In genomic region chr17:42665581-42666001, GRCh38 we compare ENCODE assay signal across 25 cellular contexts. TPM values are rescaled to one million over a fixed set of nuclear protein-coding genes. Genes with fewer than 3 reads are reported as not detected.
DNase-seq lines count a peak whose midpoint lies in the region; ATAC-seq, FAIRE-seq and TF ChIP-seq lines count a peak whose summit lies in the region.
"Had no signal": no experiment of that assay in that cellular context is flagged by ENCODE, and none has a peak within 500 bp of the region (broad histone marks: within the 10 kb centered on the region; RNA-seq: fewer than 3 reads in every experiment).

No MANE protein-coding gene starts in this region.

- no peak overlapping the region for H3K27ac ChIP-seq in HepG2 (ENCODE audit: extremely low read length, insufficient read depth, low read length)
- H3K27ac ChIP-seq in right lobe of liver, result no peak overlapping the region
- peak overlapping the region in 3 of 5 donors; percentile 8 to 51 (median 33) for H3K27ac ChIP-seq in stomach
- H3K27ac ChIP-seq in adrenal gland, result peak overlapping the region in 1 of 5 donors; percentile 20
- H3K27ac ChIP-seq: GM23248, HL-60 had no signal

- TF ChIP-seq EP300 in HepG2 (IDR thresholded peaks at IDR 0.05; ENCODE audit: low read depth in 2 of 2, low read length in 2 of 2) (no peak), HepG2 (CRISPR knock-in tag; IDR thresholded peaks at IDR 0.05; ENCODE audit: borderline replicate concordance) (no peak), stomach (IDR thresholded peaks at IDR 0.05) (no peak)

- TF ChIP-seq RAD21 in HepG2 (CRISPR knock-in tag; IDR thresholded peaks at IDR 0.05), result no peak

- no peak overlapping the region for H2AFZ ChIP-seq in HepG2 (ENCODE audit: low read length)
- H2AFZ ChIP-seq: GM23248 had no signal

- H4K20me1 ChIP-seq in HepG2 (ENCODE audit: insufficient read depth, low read length), result no peaks in the 10 kb centered on the region

- WGBS in HepG2 (ENCODE audit: low lambda C conversion rate), result 92% methylated on average over 14 of the region's 14 CpGs
- 89% methylated on average over 12 of the region's 14 CpGs for WGBS in right lobe of liver (ENCODE audit: insufficient coverage, low coverage, low lambda C conversion rate, missing lambda C conversion rate)
- 82 to 88% (median 85%) methylated on average over 14 of the region's 14 CpGs for WGBS in stomach, 5 donors
- WGBS in adrenal gland, 4 donors, result 86 to 94% (median 89%) methylated on average over 12 to 14 of the region's 14 CpGs

- no peak for FAIRE-seq in HepG2 (lab: Jason Lieb, UNC)
- FAIRE-seq: G401.6, GM19239 had no signal

- no peaks in the 10 kb centered on the region for H3K79me2 ChIP-seq in HepG2 (ENCODE audit: insufficient read depth, low read length)

- no peak overlapping the region for H3K4me2 ChIP-seq in HepG2 (ENCODE audit: low read depth, low read length)

- peaks cover 12 to 47% of the 10 kb centered on the region in 2 experiments for H3K36me3 ChIP-seq in HepG2 (replicated peaks in 1 of 2; ENCODE audit: control insufficient read depth in 1 of 2, insufficient read depth in 2 of 2, low read length in 2 of 2)
- peaks cover 0 to 21% (median 9%) of the 10 kb centered on the region in 4 donors for H3K36me3 ChIP-seq in right lobe of liver
- peaks cover 35 to 96% (median 78%) of the 10 kb centered on the region in 4 donors for H3K36me3 ChIP-seq in stomach
- peaks cover 0 to 80% of the 10 kb centered on the region in 2 donors for H3K36me3 ChIP-seq in adrenal gland (replicated peaks in 1 of 2)

- CTCF ChIA-PET in HepG2 (lab: Yijun Ruan, JAX; ENCODE audit: low intra/inter-chr PET ratio, low total read pairs), result no interaction called here

- no TSS peak for BruUV-seq in HepG2 (replicated peaks; lab: Mats Ljungman, UMichigan)

- H3K27me3 Mint-ChIP-seq in glutamatergic neuron (ENCODE audit: unreplicated experiment), result peaks cover 6% of the 10 kb centered on the region
- H3K27me3 Mint-ChIP-seq: B cell had no signal

- in situ Hi-C loops in HepG2 (cut with HindIII; ENCODE audit: extremely low pct_ligation_motif_present, low pct_unique_long_range_greater_than_20kb), result no loop called here

- H3K9ac ChIP-seq in HepG2 (ENCODE audit: insufficient read depth, low read depth, low read length), result no peak overlapping the region
- H3K9ac ChIP-seq: GM23248 had no signal

- no peak overlapping the region for H3K4me3 Mint-ChIP-seq in glutamatergic neuron (ENCODE audit: unreplicated experiment)
- H3K4me3 Mint-ChIP-seq: B cell, IgD-negative memory B cell had no signal

- TF ChIP-seq POLR2A in HepG2 (IDR thresholded peaks at IDR 0.05; ENCODE audit: insufficient read depth in 1 of 2, low read depth in 2 of 2, low read length in 2 of 2) (no peak; a peak in 1 of 4 replicates), right lobe of liver (IDR thresholded peaks at IDR 0.05) (no peak), stomach (IDR thresholded peaks at IDR 0.05) (no peak), adrenal gland (IDR thresholded peaks at IDR 0.05) (no peak)

- H3K4me3 ChIP-seq in HepG2 (replicated peaks in 1 of 3; ENCODE audit: insufficient read depth in 1 of 3, low read depth in 2 of 3, low read length in 3 of 3) (no peak overlapping the region), right lobe of liver (no peak overlapping the region), stomach (no peak overlapping the region), adrenal gland (no peak overlapping the region)
- H3K4me3 ChIP-seq: GM23248, HAP-1, MG63 had no signal

- H3K9me3 ChIP-seq in HepG2 (ENCODE audit: low read length) (no peaks in the 10 kb centered on the region), right lobe of liver (no peaks in the 10 kb centered on the region), stomach (no peaks in the 10 kb centered on the region), adrenal gland (replicated peaks in 1 of 3) (no peaks in the 10 kb centered on the region)
- H3K9me3 ChIP-seq: HAP-1, MG63 had no signal

- TF ChIP-seq CTCF in HepG2 (CRISPR knock-in tag; IDR thresholded peaks at IDR 0.05) (no peak), right lobe of liver (IDR thresholded peaks at IDR 0.05) (no peak), glutamatergic neuron (IDR thresholded peaks at IDR 0.05; ENCODE audit: partially characterized antibody, unreplicated experiment) (no peak), stomach (IDR thresholded peaks at IDR 0.05) (no peak), adrenal gland (IDR thresholded peaks at IDR 0.05) (no peak)

- no peaks in the 10 kb centered on the region for H3K4me1 Mint-ChIP-seq in glutamatergic neuron (ENCODE audit: low read depth, unreplicated experiment)

- intact Hi-C loops in HepG2 (cut with micrococcal nuclease; ENCODE audit: unreplicated experiment) (no loop called here), right lobe of liver (cut with DNase I) (no loop called here), stomach (cut with DNase I; ENCODE audit: low total_unique reads) (no loop called here), adrenal gland (cut with DNase I) (no loop called here)

- H3K36me3 Mint-ChIP-seq in glutamatergic neuron (ENCODE audit: unreplicated experiment), result no peaks in the 10 kb centered on the region

- H3K4me1 ChIP-seq in HepG2 (ENCODE audit: insufficient read depth, low read length), result peaks cover 34% of the 10 kb centered on the region
- H3K4me1 ChIP-seq in right lobe of liver, result peaks cover 0 to 25% (median 10%) of the 10 kb centered on the region in 4 donors
- peaks cover 26 to 47% (median 42%) of the 10 kb centered on the region in 4 donors for H3K4me1 ChIP-seq in stomach
- peaks cover 19 to 41% of the 10 kb centered on the region in 2 donors for H3K4me1 ChIP-seq in adrenal gland (replicated peaks in 1 of 2)

- POLR2A ChIA-PET in HepG2 (lab: Yijun Ruan, JAX), result no interaction called here

- H3K9me3 Mint-ChIP-seq in glutamatergic neuron (ENCODE audit: unreplicated experiment), result peaks cover 2% of the 10 kb centered on the region
- H3K9me3 Mint-ChIP-seq: CD4-positive, CD25-positive, alpha-beta regulatory T cell; IgD-negative memory B cell had no signal

- ATAC-seq in HepG2 (no peak; the same call in 2 of the 3 replicates), right lobe of liver (no peak)
- ATAC-seq: Panc1 had no signal

- peak overlapping the region; percentile 48 for H3K27ac Mint-ChIP-seq in glutamatergic neuron (ENCODE audit: unreplicated experiment)
- H3K27ac Mint-ChIP-seq: B cell, IgD-negative memory B cell had no signal

- no peak for DNase-seq in HepG2 (ENCODE audit: low spot score)
- DNase-seq in right lobe of liver, result no peak
- no peak for DNase-seq in glutamatergic neuron
- DNase-seq in stomach, result no peak
- no peak for DNase-seq in stimulated activated CD4-positive, alpha-beta T cell treated with anti-CD3 and anti-CD28 coated beads, Interleukin-1b, Interleukin-23, amount 100 ng/mL, for 48 hours
- no peak for DNase-seq in adrenal gland
- DNase-seq in RPMI8226, result no peak
- DNase-seq in AML-193 (lab: John Stamatoyannopoulos, UW), result no peak
- DNase-seq: 8988T; CD4-positive, CD25-positive, alpha-beta regulatory T cell; COR-L47; GM23248; Kasumi-1; MG63; NCI-H1092; NCI-H1436 treated with DMSO at 0.1 percent for 48 hours; NCI-H2081; Right ventricle myocardium superior had no signal

- H3K27me3 ChIP-seq in HepG2 (ENCODE audit: control insufficient read depth in 1 of 2, insufficient read depth in 2 of 2, low read length in 2 of 2) (no peaks in the 10 kb centered on the region), right lobe of liver (no peaks in the 10 kb centered on the region), stomach (peaks cover 0 to 1% (median 0%) of the 10 kb centered on the region in 3 donors), adrenal gland (no peaks in the 10 kb centered on the region)
- H3K27me3 ChIP-seq: MG63 had no signal

RNA-seq across cellular contexts. Expression of gene TUBG2, which starts 6.5 kb away (rescaled TPM):
- total RNA-seq in HepG2 (2016; rRNA removed; fragmentation: Illumina TruSeq; extraction: Trizol), result 6.6 and 16.0 TPM in 2 replicates
- total RNA-seq in HepG2 (2016; cell fraction: cytosol; rRNA removed; fragmentation: Illumina TruSeq; extraction: Trizol; ENCODE audit: low read depth), result 6.2 and 7.8 TPM in 2 replicates
- 5.9 and 16.8 TPM in 2 replicates for total RNA-seq in HepG2 (2016; cell fraction: insoluble cytoplasmic fraction; rRNA removed; fragmentation: Illumina TruSeq; extraction: Trizol)
- 10.7 and 11.2 TPM in 2 replicates for total RNA-seq in HepG2 (2016; cell fraction: membrane; rRNA removed; fragmentation: Illumina TruSeq; extraction: Trizol)
- 22.8 and 25.9 TPM in 2 replicates for total RNA-seq in HepG2 (2016; cell fraction: nucleus; rRNA removed; fragmentation: Illumina TruSeq; extraction: Trizol)
- polyA plus RNA-seq in HepG2 (2011; rRNA removed), result 42.3 and 48.3 TPM in 2 replicates
- 26.1 and 26.6 TPM in 2 replicates for polyA plus RNA-seq in HepG2 (2011; cell fraction: cytosol; rRNA removed)
- 251 and 257 TPM in 2 replicates for polyA plus RNA-seq in HepG2 (2011; cell fraction: nucleus; rRNA removed)
- polyA plus RNA-seq in HepG2 (2012), result 33.9 and 38.4 TPM in 2 replicates
- 10.7 and 13.2 TPM in 2 replicates for polyA plus RNA-seq in HepG2 (2016; cell fraction: cytosol; fragmentation: Illumina TruSeq; extraction: Trizol; ENCODE audit: low read depth)
- polyA plus RNA-seq in HepG2 (2016; cell fraction: insoluble cytoplasmic fraction; fragmentation: Illumina TruSeq; extraction: Trizol; ENCODE audit: low read depth), result 13.2 and 18.2 TPM in 2 replicates
- 19.9 and 20.4 TPM in 2 replicates for polyA plus RNA-seq in HepG2 (2016; cell fraction: membrane; fragmentation: Illumina TruSeq; extraction: Trizol; ENCODE audit: low read depth)
- polyA plus RNA-seq in HepG2 (2016; cell fraction: nucleus; fragmentation: Illumina TruSeq; extraction: Trizol; ENCODE audit: insufficient read depth, low read depth), result 85.4 and 93.9 TPM in 2 replicates
- 4.8 and 24.0 TPM in 2 replicates for polyA minus RNA-seq in HepG2 (2011; rRNA and poly(A)+ RNA removed; ENCODE audit: low replicate concordance)
- 8.4 and 8.6 TPM in 2 replicates for polyA minus RNA-seq in HepG2 (2011; cell fraction: cytosol; rRNA and poly(A)+ RNA removed)
- 41.6 and 47.0 TPM in 2 replicates for polyA minus RNA-seq in HepG2 (2011; cell fraction: nucleus; rRNA and poly(A)+ RNA removed)
- 10 to 100 TPM in 1 of 6 experiments, 1 to 10 TPM in 5; 6.8 to 10.7 (median 7.5) TPM for total RNA-seq in right lobe of liver
- 22.1 TPM for total RNA-seq in glutamatergic neuron (ENCODE audit: unreplicated experiment)
- total RNA-seq in stomach, result 100 to 1,000 TPM in 2 of 5 donors, 10 to 100 TPM in 2, 1 to 10 TPM in 1; 4.3 to 181 (median 15.8) TPM
- polyA plus RNA-seq in stomach, result 10 to 100 TPM; 13.3 to 17.1 (median 15.9) TPM
- total RNA-seq in adrenal gland, result 10 to 100 TPM; 21.5 to 63.9 (median 45.6) TPM
- 10 to 100 TPM; 19.3 to 65.1 (median 49.6) TPM for polyA plus RNA-seq in adrenal gland

RNA-seq across cellular contexts. Expression of gene PLEKHH3, which starts 11.2 kb away (rescaled TPM):
- total RNA-seq in HepG2 (2016; rRNA removed; fragmentation: Illumina TruSeq; extraction: Trizol) (9.3 and 19.9 TPM in 2 replicates), right lobe of liver (10 to 100 TPM in 5 of 6 experiments, 1 to 10 TPM in 1; 8.1 to 23.7 (median 11.2) TPM), glutamatergic neuron (ENCODE audit: unreplicated experiment) (40.6 TPM), stomach (10 to 100 TPM; 16.5 to 96.0 (median 28.0) TPM), adrenal gland (10 to 100 TPM; 28.1 to 63.7 (median 46.6) TPM)
- 2.9 and 5.1 TPM in 2 replicates for total RNA-seq in HepG2 (2016; cell fraction: cytosol; rRNA removed; fragmentation: Illumina TruSeq; extraction: Trizol; ENCODE audit: low read depth)
- total RNA-seq in HepG2 (2016; cell fraction: insoluble cytoplasmic fraction; rRNA removed; fragmentation: Illumina TruSeq; extraction: Trizol), result 10.2 and 18.9 TPM in 2 replicates
- total RNA-seq in HepG2 (2016; cell fraction: membrane; rRNA removed; fragmentation: Illumina TruSeq; extraction: Trizol), result 8.9 and 10.3 TPM in 2 replicates
- total RNA-seq in HepG2 (2016; cell fraction: nucleus; rRNA removed; fragmentation: Illumina TruSeq; extraction: Trizol), result 10.2 and 14.4 TPM in 2 replicates
- polyA plus RNA-seq in HepG2 (2011; rRNA removed) (6.0 and 7.5 TPM in 2 replicates), stomach (10 to 100 TPM; 19.1 to 74.4 (median 52.9) TPM), adrenal gland (10 to 100 TPM in 2 of 3 donors, 1 to 10 TPM in 1; 1.8 to 73.2 (median 49.6) TPM)
- polyA plus RNA-seq in HepG2 (2011; cell fraction: cytosol; rRNA removed), result 3.4 and 6.4 TPM in 2 replicates
- 38.3 and 39.7 TPM in 2 replicates for polyA plus RNA-seq in HepG2 (2011; cell fraction: nucleus; rRNA removed)
- 7.4 and 10.5 TPM in 2 replicates for polyA plus RNA-seq in HepG2 (2012)
- polyA plus RNA-seq in HepG2 (2016; cell fraction: cytosol; fragmentation: Illumina TruSeq; extraction: Trizol; ENCODE audit: low read depth), result 2.3 and 2.4 TPM in 2 replicates
- 8.9 and 12.6 TPM in 2 replicates for polyA plus RNA-seq in HepG2 (2016; cell fraction: insoluble cytoplasmic fraction; fragmentation: Illumina TruSeq; extraction: Trizol; ENCODE audit: low read depth)
- polyA plus RNA-seq in HepG2 (2016; cell fraction: membrane; fragmentation: Illumina TruSeq; extraction: Trizol; ENCODE audit: low read depth), result 5.4 and 5.8 TPM in 2 replicates
- polyA plus RNA-seq in HepG2 (2016; cell fraction: nucleus; fragmentation: Illumina TruSeq; extraction: Trizol; ENCODE audit: insufficient read depth, low read depth), result 31.7 and 34.0 TPM in 2 replicates
- polyA minus RNA-seq in HepG2 (2011; rRNA and poly(A)+ RNA removed; ENCODE audit: low replicate concordance), result 7.4 and 8.5 TPM in 2 replicates
- 5.2 and 7.6 TPM in 2 replicates for polyA minus RNA-seq in HepG2 (2011; cell fraction: cytosol; rRNA and poly(A)+ RNA removed)
- 6.4 and 7.6 TPM in 2 replicates for polyA minus RNA-seq in HepG2 (2011; cell fraction: nucleus; rRNA and poly(A)+ RNA removed)

RNA-seq across cellular contexts. Expression of gene CCR10, which starts 16.1 kb away (rescaled TPM):
- 0.20 and 0.29 TPM in 2 replicates for total RNA-seq in HepG2 (2016; rRNA removed; fragmentation: Illumina TruSeq; extraction: Trizol)
- total RNA-seq in HepG2 (2016; cell fraction: cytosol; rRNA removed; fragmentation: Illumina TruSeq; extraction: Trizol; ENCODE audit: low read depth), result 0.10 and 0.26 TPM in 2 replicates
- 0.15 and 0.48 TPM in 2 replicates for total RNA-seq in HepG2 (2016; cell fraction: insoluble cytoplasmic fraction; rRNA removed; fragmentation: Illumina TruSeq; extraction: Trizol)
- 0.24 and 0.37 TPM in 2 replicates for total RNA-seq in HepG2 (2016; cell fraction: membrane; rRNA removed; fragmentation: Illumina TruSeq; extraction: Trizol)
- total RNA-seq in HepG2 (2016; cell fraction: nucleus; rRNA removed; fragmentation: Illumina TruSeq; extraction: Trizol), result 0.38 and 0.47 TPM in 2 replicates
- 0.54 and 0.63 TPM in 2 replicates for polyA plus RNA-seq in HepG2 (2011; rRNA removed)
- 0.69 and 0.85 TPM in 2 replicates for polyA plus RNA-seq in HepG2 (2011; cell fraction: cytosol; rRNA removed)
- polyA plus RNA-seq in HepG2 (2011; cell fraction: nucleus; rRNA removed), result 6.7 and 9.2 TPM in 2 replicates
- 1.1 TPM in 2 replicates for polyA plus RNA-seq in HepG2 (2012)
- 0.08 and 0.14 TPM in 2 replicates for polyA plus RNA-seq in HepG2 (2016; cell fraction: cytosol; fragmentation: Illumina TruSeq; extraction: Trizol; ENCODE audit: low read depth)
- polyA plus RNA-seq in HepG2 (2016; cell fraction: insoluble cytoplasmic fraction; fragmentation: Illumina TruSeq; extraction: Trizol; ENCODE audit: low read depth), result 0.19 TPM in 1 of 2 replicates, not detected in the other
- polyA plus RNA-seq in HepG2 (2016; cell fraction: membrane; fragmentation: Illumina TruSeq; extraction: Trizol; ENCODE audit: low read depth), result 0.13 TPM in 1 of 2 replicates, not detected in the other
- 1.4 and 2.1 TPM in 2 replicates for polyA plus RNA-seq in HepG2 (2016; cell fraction: nucleus; fragmentation: Illumina TruSeq; extraction: Trizol; ENCODE audit: insufficient read depth, low read depth)
- 0.19 and 0.62 TPM in 2 replicates for polyA minus RNA-seq in HepG2 (2011; rRNA and poly(A)+ RNA removed; ENCODE audit: low replicate concordance)
- 0.40 and 0.62 TPM in 2 replicates for polyA minus RNA-seq in HepG2 (2011; cell fraction: cytosol; rRNA and poly(A)+ RNA removed)
- polyA minus RNA-seq in HepG2 (2011; cell fraction: nucleus; rRNA and poly(A)+ RNA removed), result 0.77 and 0.87 TPM in 2 replicates
- total RNA-seq in right lobe of liver, result under 1 TPM in 3 of 6 experiments, not detected in 3; 0.21 to 0.34 (median 0.31) TPM
- total RNA-seq in glutamatergic neuron (ENCODE audit: unreplicated experiment), result 1.6 TPM
- total RNA-seq in stomach, result 10 to 100 TPM in 1 of 5 donors, 1 to 10 TPM in 3, not detected in 1; 1.7 to 11.7 (median 7.0) TPM
- 1 to 10 TPM in 1 of 3 donors, under 1 TPM in 2; 0.55 to 1.4 (median 0.56) TPM for polyA plus RNA-seq in stomach
- total RNA-seq in adrenal gland, result 1 to 10 TPM in 6 of 8 donors, under 1 TPM in 2; 0.80 to 7.9 (median 4.2) TPM
- 1 to 10 TPM in 2 of 3 donors, under 1 TPM in 1; 0.31 to 3.6 (median 1.7) TPM for polyA plus RNA-seq in adrenal gland

RNA-seq across cellular contexts. Expression of gene CNTNAP1, which starts 16.7 kb away (rescaled TPM):
- total RNA-seq in HepG2 (2016; rRNA removed; fragmentation: Illumina TruSeq; extraction: Trizol), result 1.2 and 4.5 TPM in 2 replicates
- 1.7 TPM in 2 replicates for total RNA-seq in HepG2 (2016; cell fraction: cytosol; rRNA removed; fragmentation: Illumina TruSeq; extraction: Trizol; ENCODE audit: low read depth)
- 1.4 and 4.9 TPM in 2 replicates for total RNA-seq in HepG2 (2016; cell fraction: insoluble cytoplasmic fraction; rRNA removed; fragmentation: Illumina TruSeq; extraction: Trizol)
- total RNA-seq in HepG2 (2016; cell fraction: membrane; rRNA removed; fragmentation: Illumina TruSeq; extraction: Trizol), result 1.1 and 1.5 TPM in 2 replicates
- 4.9 and 6.9 TPM in 2 replicates for total RNA-seq in HepG2 (2016; cell fraction: nucleus; rRNA removed; fragmentation: Illumina TruSeq; extraction: Trizol)
- 7.7 and 10.7 TPM in 2 replicates for polyA plus RNA-seq in HepG2 (2011; rRNA removed)
- 4.1 and 4.4 TPM in 2 replicates for polyA plus RNA-seq in HepG2 (2011; cell fraction: cytosol; rRNA removed)
- polyA plus RNA-seq in HepG2 (2011; cell fraction: nucleus; rRNA removed), result 62.6 and 69.7 TPM in 2 replicates
- polyA plus RNA-seq in HepG2 (2012), result 9.2 and 13.1 TPM in 2 replicates
- polyA plus RNA-seq in HepG2 (2016; cell fraction: cytosol; fragmentation: Illumina TruSeq; extraction: Trizol; ENCODE audit: low read depth), result 0.15 and 0.23 TPM in 2 replicates
- polyA plus RNA-seq in HepG2 (2016; cell fraction: insoluble cytoplasmic fraction; fragmentation: Illumina TruSeq; extraction: Trizol; ENCODE audit: low read depth), result 1.1 and 1.6 TPM in 2 replicates
- polyA plus RNA-seq in HepG2 (2016; cell fraction: membrane; fragmentation: Illumina TruSeq; extraction: Trizol; ENCODE audit: low read depth), result 0.47 and 0.51 TPM in 2 replicates
- 19.8 and 23.5 TPM in 2 replicates for polyA plus RNA-seq in HepG2 (2016; cell fraction: nucleus; fragmentation: Illumina TruSeq; extraction: Trizol; ENCODE audit: insufficient read depth, low read depth)
- polyA minus RNA-seq in HepG2 (2011; rRNA and poly(A)+ RNA removed; ENCODE audit: low replicate concordance), result 2.2 and 13.9 TPM in 2 replicates
- polyA minus RNA-seq in HepG2 (2011; cell fraction: cytosol; rRNA and poly(A)+ RNA removed), result 8.8 TPM in 2 replicates
- 12.2 and 13.8 TPM in 2 replicates for polyA minus RNA-seq in HepG2 (2011; cell fraction: nucleus; rRNA and poly(A)+ RNA removed)
- 1 to 10 TPM in 1 of 6 experiments, under 1 TPM in 5; 0.42 to 1.8 (median 0.56) TPM for total RNA-seq in right lobe of liver
- 44.8 TPM for total RNA-seq in glutamatergic neuron (ENCODE audit: unreplicated experiment)
- total RNA-seq in stomach, result 10 to 100 TPM in 2 of 5 donors, 1 to 10 TPM in 3; 6.7 to 13.3 (median 9.0) TPM
- 1 to 10 TPM in 2 of 3 donors, under 1 TPM in 1; 0.76 to 2.7 (median 2.6) TPM for polyA plus RNA-seq in stomach
- total RNA-seq in adrenal gland, result 10 to 100 TPM in 2 of 8 donors, 1 to 10 TPM in 6; 1.8 to 31.9 (median 5.4) TPM
- polyA plus RNA-seq in adrenal gland, result 10 to 100 TPM in 1 of 3 donors, 1 to 10 TPM in 2; 1.6 to 12.5 (median 5.7) TPM

RNA-seq across cellular contexts. Expression of gene TUBG1, which starts 56.1 kb away (rescaled TPM):
- total RNA-seq in HepG2 (2016; rRNA removed; fragmentation: Illumina TruSeq; extraction: Trizol) (137 TPM in 2 replicates), right lobe of liver (10 to 100 TPM; 17.9 to 44.5 (median 22.0) TPM), glutamatergic neuron (ENCODE audit: unreplicated experiment) (74.2 TPM), stomach (10 to 100 TPM; 18.5 to 72.4 (median 49.2) TPM), adrenal gland (10 to 100 TPM; 22.9 to 90.0 (median 38.0) TPM)
- total RNA-seq in HepG2 (2016; cell fraction: cytosol; rRNA removed; fragmentation: Illumina TruSeq; extraction: Trizol; ENCODE audit: low read depth), result 65.3 and 68.5 TPM in 2 replicates
- 118 and 133 TPM in 2 replicates for total RNA-seq in HepG2 (2016; cell fraction: insoluble cytoplasmic fraction; rRNA removed; fragmentation: Illumina TruSeq; extraction: Trizol)
- total RNA-seq in HepG2 (2016; cell fraction: membrane; rRNA removed; fragmentation: Illumina TruSeq; extraction: Trizol), result 83.5 and 99.6 TPM in 2 replicates
- 65.3 and 71.5 TPM in 2 replicates for total RNA-seq in HepG2 (2016; cell fraction: nucleus; rRNA removed; fragmentation: Illumina TruSeq; extraction: Trizol)
- polyA plus RNA-seq in HepG2 (2011; rRNA removed) (74.1 and 89.3 TPM in 2 replicates), stomach (10 to 100 TPM; 33.3 to 51.5 (median 42.2) TPM), adrenal gland (10 to 100 TPM; 30.5 to 70.3 (median 40.3) TPM)
- polyA plus RNA-seq in HepG2 (2011; cell fraction: cytosol; rRNA removed), result 114 and 152 TPM in 2 replicates
- 206 and 230 TPM in 2 replicates for polyA plus RNA-seq in HepG2 (2011; cell fraction: nucleus; rRNA removed)
- polyA plus RNA-seq in HepG2 (2012), result 163 and 164 TPM in 2 replicates
- 70.4 and 79.1 TPM in 2 replicates for polyA plus RNA-seq in HepG2 (2016; cell fraction: cytosol; fragmentation: Illumina TruSeq; extraction: Trizol; ENCODE audit: low read depth)
- 164 and 224 TPM in 2 replicates for polyA plus RNA-seq in HepG2 (2016; cell fraction: insoluble cytoplasmic fraction; fragmentation: Illumina TruSeq; extraction: Trizol; ENCODE audit: low read depth)
- 82.1 and 83.3 TPM in 2 replicates for polyA plus RNA-seq in HepG2 (2016; cell fraction: membrane; fragmentation: Illumina TruSeq; extraction: Trizol; ENCODE audit: low read depth)
- 151 and 152 TPM in 2 replicates for polyA plus RNA-seq in HepG2 (2016; cell fraction: nucleus; fragmentation: Illumina TruSeq; extraction: Trizol; ENCODE audit: insufficient read depth, low read depth)
- polyA minus RNA-seq in HepG2 (2011; rRNA and poly(A)+ RNA removed; ENCODE audit: low replicate concordance), result 163 and 181 TPM in 2 replicates
- 63.3 and 66.4 TPM in 2 replicates for polyA minus RNA-seq in HepG2 (2011; cell fraction: cytosol; rRNA and poly(A)+ RNA removed)
- 45.7 and 49.9 TPM in 2 replicates for polyA minus RNA-seq in HepG2 (2011; cell fraction: nucleus; rRNA and poly(A)+ RNA removed)

Comparison
In these comparisons a context has a peak if more than half of its experiments do, and no peak if none do; other contexts are left out.
1. H3K27ac ChIP-seq: peak in stomach (3 of 5); none in HepG2 (single experiment) and right lobe of liver (0 of 3).